ENCODE assay signal across 26 cellular contexts in the genomic region with DNA sequence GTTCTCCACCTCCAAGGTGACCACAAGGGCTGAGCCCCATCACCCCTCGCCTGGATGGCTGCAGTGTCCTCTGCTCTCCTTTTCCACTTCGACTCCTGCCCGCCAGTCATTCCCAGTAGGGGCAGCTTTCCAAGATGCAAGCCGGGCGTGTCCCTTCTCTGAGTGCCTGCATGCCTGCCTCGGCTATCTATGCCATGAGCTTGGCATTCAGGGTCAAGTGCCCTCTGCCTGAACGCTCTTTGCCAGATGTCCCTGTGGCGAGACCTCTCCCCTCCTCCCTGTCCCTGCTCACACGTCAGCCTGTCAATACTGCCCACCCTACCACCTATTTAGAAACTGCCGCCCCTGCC. TPM values are rescaled to one million over a fixed set of nuclear protein-coding genes. Genes with fewer than 3 reads are reported as not detected.
DNase-seq lines count a peak whose midpoint lies in the region; TF ChIP-seq lines count a peak whose summit lies in the region.
"Had no signal": no experiment of that assay in that cellular context is flagged by ENCODE, and none has a peak within 500 bp of the region (broad histone marks: within the 10 kb centered on the region; RNA-seq: fewer than 3 reads in every experiment).

No MANE protein-coding gene starts in this region.

- H3K27me3 Mint-ChIP-seq in activated naive CD8-positive, alpha-beta T cell treated with anti-CD3 and anti-CD28 coated beads for 36 hours: peaks cover 12% of the 10 kb centered on the region

- no peak overlapping the region for H3K27ac Mint-ChIP-seq in activated naive CD8-positive, alpha-beta T cell treated with anti-CD3 and anti-CD28 coated beads for 36 hours
- H3K27ac Mint-ChIP-seq: CD4-positive, CD25-positive, alpha-beta regulatory T cell had no signal

- H3K36me3 ChIP-seq in right atrium auricular region (peaks cover 40% of the 10 kb centered on the region), subcutaneous abdominal adipose tissue (ENCODE audit: control insufficient read depth in 5 of 5, insufficient read depth in 5 of 5, low read length in 5 of 5) (peaks cover 0 to 62% (median 51%) of the 10 kb centered on the region in 5 donors)
- H3K36me3 ChIP-seq: HAP-1 had no signal

- in situ Hi-C loops in G401 (cut with HindIII; ENCODE audit: low sequenced_read_pairs): no loop called here

- no peak overlapping the region for H3K4me3 Mint-ChIP-seq in activated naive CD8-positive, alpha-beta T cell treated with anti-CD3 and anti-CD28 coated beads for 36 hours
- H3K4me3 Mint-ChIP-seq: activated T-cell treated with anti-CD3 and anti-CD28 coated beads, Interleukin-2, amount 50 U/mL, for 4 hours; CD4-positive, CD25-positive, alpha-beta regulatory T cell had no signal

- H3K4me3 ChIP-seq in right atrium auricular region: no peak overlapping the region
- peak overlapping the region in 1 of 5 donors; percentile 23 for H3K4me3 ChIP-seq in subcutaneous abdominal adipose tissue (ENCODE audit: low read depth in 1 of 5, low read length in 5 of 5)
- H3K4me3 ChIP-seq: HAP-1 had no signal

- H3K27me3 ChIP-seq in right atrium auricular region (no peaks in the 10 kb centered on the region), subcutaneous abdominal adipose tissue (ENCODE audit: control insufficient read depth in 5 of 5, insufficient read depth in 4 of 5, low read length in 5 of 5) (no peaks in the 10 kb centered on the region)

- H3K4me1 Mint-ChIP-seq in activated naive CD8-positive, alpha-beta T cell treated with anti-CD3 and anti-CD28 coated beads for 36 hours: peaks cover 4% of the 10 kb centered on the region

- H3K27ac ChIP-seq in right atrium auricular region: peak overlapping the region; percentile 51 to 67
- peak overlapping the region; percentile 49 for H3K27ac ChIP-seq in subcutaneous abdominal adipose tissue (ENCODE audit: low read depth, low read length)
- H3K27ac ChIP-seq: epithelial cell of prostate, foreskin keratinocyte had no signal

- no peaks in the 10 kb centered on the region for H3K9me3 Mint-ChIP-seq in activated naive CD8-positive, alpha-beta T cell treated with anti-CD3 and anti-CD28 coated beads for 36 hours
- H3K9me3 Mint-ChIP-seq: activated T-cell treated with anti-CD3 and anti-CD28 coated beads, Interleukin-2, amount 50 U/mL, for 4 hours had no signal

- DNase-seq in G401 (ENCODE audit: low spot score) (peak; percentile 80), cerebellum (ENCODE audit: low spot score) (peak; percentile 70), right atrium auricular region (ENCODE audit: low spot score) (no peak), HuH-7 (ENCODE audit: low spot score) (no peak), NCI-H2227 (lab: John Stamatoyannopoulos, UW; ENCODE audit: unreplicated experiment) (no peak)
- DNase-seq in activated naive CD8-positive, alpha-beta T cell treated with anti-CD3 and anti-CD28 coated beads for 36 hours: no peak
- DNase-seq: activated CD4-positive, CD25-positive, alpha-beta regulatory T cell treated with anti-CD3 and anti-CD28 coated beads, Interleukin-2, amount 50 U/mL, for 72 hours; activated naive CD4-positive, alpha-beta T cell treated with Interleukin-2 at 50 U/mL for 16 hours; activated T-cell treated with anti-CD3 and anti-CD28 coated beads, Interleukin-2, amount 50 U/mL, for 4 hours; amygdala; CD4-positive, CD25-positive, alpha-beta regulatory T cell; DMS153; foreskin keratinocyte; GF-D8; hypothalamus; KBM-7; mammary epithelial cell; NCI-H146; NCI-H2171 treated with DMSO at 0.1 percent for 48 hours; NCI-H69; SHP77 treated with DMSO at 0.1 percent for 48 hours; stimulated activated CD8-positive, alpha-beta memory T cell treated with anti-CD3 and anti-CD28 coated beads, Interleukin-4, amount 100 ng/mL, for 48 hours had no signal

- H3K9ac ChIP-seq in subcutaneous abdominal adipose tissue (ENCODE audit: low read length in 5 of 5): peak overlapping the region in 1 of 5 donors; percentile 8

- H3K36me3 Mint-ChIP-seq in activated naive CD8-positive, alpha-beta T cell treated with anti-CD3 and anti-CD28 coated beads for 36 hours: no peaks in the 10 kb centered on the region
- H3K36me3 Mint-ChIP-seq: CD4-positive, CD25-positive, alpha-beta regulatory T cell had no signal

- H3K9me3 ChIP-seq in right atrium auricular region (no peaks in the 10 kb centered on the region), subcutaneous abdominal adipose tissue (ENCODE audit: control insufficient read depth in 5 of 5, low read length in 5 of 5) (no peaks in the 10 kb centered on the region)
- H3K9me3 ChIP-seq: HAP-1 had no signal

- TF ChIP-seq CTCF in right atrium auricular region (IDR thresholded peaks at IDR 0.05): no peak

- H3K4me1 ChIP-seq in right atrium auricular region (peaks cover 0 to 37% of the 10 kb centered on the region in 2 donors), subcutaneous abdominal adipose tissue (ENCODE audit: control insufficient read depth in 5 of 5, insufficient read depth in 5 of 5, low read length in 5 of 5) (peaks cover 0 to 63% (median 48%) of the 10 kb centered on the region in 5 donors)
- H3K4me1 ChIP-seq: foreskin keratinocyte had no signal

RNA-seq across cellular contexts. Expression of a gene that starts 16.9 kb away (rescaled TPM):
- total RNA-seq in G401 (2014; rRNA removed; shearing (Covaris generic)): 44.4 and 47.1 TPM in 2 replicates
- 29.9 TPM for total RNA-seq in cerebellum
- 10 to 100 TPM; 48.7 to 93.0 TPM for total RNA-seq in right atrium auricular region
- 1 to 10 TPM; 5.7 to 6.4 TPM for total RNA-seq in activated naive CD8-positive, alpha-beta T cell treated with anti-CD3 and anti-CD28 coated beads for 36 hours

RNA-seq across cellular contexts. Expression of a gene that starts 42.9 kb away (rescaled TPM):
- total RNA-seq in G401 (2014; rRNA removed; shearing (Covaris generic)): 12.4 and 19.0 TPM in 2 replicates
- total RNA-seq in cerebellum: 4.5 TPM
- total RNA-seq in right atrium auricular region: 10 to 100 TPM in 1 of 2 donors, 1 to 10 TPM in 1; 4.3 to 16.8 TPM
- not detected for total RNA-seq in activated naive CD8-positive, alpha-beta T cell treated with anti-CD3 and anti-CD28 coated beads for 36 hours
- total RNA-seq: CD4-positive, CD25-positive, alpha-beta regulatory T cell; OCI-LY7 had no signal

RNA-seq across cellular contexts. Expression of a gene that starts 46.3 kb away (rescaled TPM):
- total RNA-seq in G401 (2014; rRNA removed; shearing (Covaris generic)): 222 and 244 TPM in 2 replicates
- total RNA-seq in cerebellum (88.6 TPM), right atrium auricular region (10 to 100 TPM in 1 of 2 donors, 1 to 10 TPM in 1; 5.1 to 10.2 TPM)
- 10 to 100 TPM; 65.4 to 65.6 TPM for total RNA-seq in activated naive CD8-positive, alpha-beta T cell treated with anti-CD3 and anti-CD28 coated beads for 36 hours

RNA-seq across cellular contexts. Expression of a gene that starts 57.6 kb away (rescaled TPM):
- 131 and 148 TPM in 2 replicates for total RNA-seq in G401 (2014; rRNA removed; shearing (Covaris generic))
- total RNA-seq in cerebellum (58.0 TPM), right atrium auricular region (10 to 100 TPM; 21.8 to 28.4 TPM)
- total RNA-seq in activated naive CD8-positive, alpha-beta T cell treated with anti-CD3 and anti-CD28 coated beads for 36 hours: 10 to 100 TPM; 18.1 to 18.2 TPM
- total RNA-seq: OCI-LY7 had no signal

Comparison
In these comparisons a context has a peak if more than half of its experiments do, and no peak if none do; other contexts are left out.
1. DNase-seq: peak in G401 (single experiment) and cerebellum (single experiment); none in right atrium auricular region (single experiment), HuH-7 (single experiment), activated naive CD8-positive, alpha-beta T cell treated with anti-CD3 and anti-CD28 coated beads for 36 hours (single experiment) and NCI-H2227 (single experiment).